15 cellular contexts compared by ENCODE assay signal in genomic region chr2:118481336-118481735, GRCh38.
A peak's percentile ranks its signal among the peaks of the same experiment; 100 is the strongest.
DNase-seq lines count a peak whose midpoint lies in the region; ATAC-seq and TF ChIP-seq lines count a peak whose summit lies in the region.
"Had no signal": no experiment of that assay in that cellular context is flagged by ENCODE, and none has a peak within 500 bp of the region (broad histone marks: within the 10 kb centered on the region; RNA-seq: fewer than 3 reads in every experiment).

No MANE protein-coding gene starts in this region.

- peak; percentile 74 for ATAC-seq in mucosa of descending colon
- ATAC-seq: A549; CD8-positive, alpha-beta T cell had no signal

- no peaks in the 10 kb centered on the region for H3K36me3 ChIP-seq in mucosa of descending colon (ENCODE audit: low read depth)
- H3K36me3 ChIP-seq: BLaER1 treated with 17β-estradiol and CSF1 and Interleukin-3, amounts not matched to agents 10 nM and 100 nM had no signal

- intact Hi-C loops in mucosa of descending colon (cut with DNase I, micrococcal nuclease), result no loop called here

- no peaks in the 10 kb centered on the region for H3K9me3 ChIP-seq in mucosa of descending colon
- H3K9me3 ChIP-seq: A549; BLaER1 treated with 17β-estradiol and CSF1 and Interleukin-3, amounts not matched to agents 10 nM and 100 nM; Caco-2 had no signal

- DNase-seq in DMS53 (lab: John Stamatoyannopoulos, UW) (peak; percentile 11), DMS53 treated with DMSO at 0.1 percent for 48 hours (lab: John Stamatoyannopoulos, UW; ENCODE audit: unreplicated experiment) (no peak), mucosa of descending colon (no peak), stromal cell of bone marrow (ENCODE audit: low read depth) (peak; percentile 3), UCSD-AML1 (lab: John Stamatoyannopoulos, UW; ENCODE audit: unreplicated experiment) (no peak), midbrain (lab: John Stamatoyannopoulos, UW) (no peak)
- DNase-seq: AML-193; Caco-2; Calu3; CD4-positive, alpha-beta T cell; CD8-positive, alpha-beta T cell; DMS79 treated with DMSO at 0.1 percent for 48 hours; GF-D8 had no signal

- no peak overlapping the region for H3K4me3 ChIP-seq in mucosa of descending colon
- H3K4me3 ChIP-seq: A549; BLaER1 treated with 17β-estradiol and CSF1 and Interleukin-3, amounts not matched to agents 10 nM and 100 nM had no signal

- peaks cover 5% of the 10 kb centered on the region for H3K4me1 ChIP-seq in mucosa of descending colon (ENCODE audit: low read depth)
- H3K4me1 ChIP-seq: A549; BLaER1 treated with 17β-estradiol and CSF1 and Interleukin-3, amounts not matched to agents 10 nM and 100 nM had no signal

- no peak for TF ChIP-seq CTCF in mucosa of descending colon (IDR thresholded peaks at IDR 0.05)

Comparison
In these comparisons a context has a peak if more than half of its experiments do, and no peak if none do; other contexts are left out.
1. DNase-seq: peak in DMS53 (single experiment) and stromal cell of bone marrow (single experiment); none in DMS53 treated with DMSO at 0.1 percent for 48 hours (single experiment), mucosa of descending colon (0 of 3), UCSD-AML1 (single experiment) and midbrain (single experiment).